In genomic region chr22:23888615-23889401, GRCh38 we compare ENCODE assay signal across 9 cellular contexts. TPM values are rescaled to one million over a fixed set of nuclear protein-coding genes. Genes with fewer than 3 reads are reported as not detected.
DNase-seq lines count a peak whose midpoint lies in the region; ATAC-seq and TF ChIP-seq lines count a peak whose summit lies in the region.
"Had no signal": no experiment of that assay in that cellular context is flagged by ENCODE, and none has a peak within 500 bp of the region (broad histone marks: within the 10 kb centered on the region; RNA-seq: fewer than 3 reads in every experiment).

No MANE protein-coding gene starts in this region.

- no peaks in the 10 kb centered on the region for H3K36me3 ChIP-seq in HUES6 (ENCODE audit: control insufficient read depth, insufficient read depth, low read length)

- no peak for DNase-seq in AG04450 (ENCODE audit: low read depth, low spot score)
- no peak for DNase-seq in left lobe of liver (ENCODE audit: low spot score)
- DNase-seq in NCI-H526 treated with DMSO at 0.1 percent for 48 hours (lab: John Stamatoyannopoulos, UW): no peak
- no peak for DNase-seq in T-helper 9 cell
- DNase-seq in activated CD4-positive, alpha-beta memory T cell treated with anti-CD3 and anti-CD28 coated beads, Interleukin-2, amount 10 ng/mL, durations not matched to agents 7 days and 5 days: no peak

- peaks cover 19% of the 10 kb centered on the region for H3K4me1 ChIP-seq in HUES6 (ENCODE audit: control insufficient read depth, insufficient read depth, low read length)

- H3K27me3 ChIP-seq in AG04450 (ENCODE audit: control insufficient read depth, insufficient read depth, low read length) (no peaks in the 10 kb centered on the region), HUES6 (ENCODE audit: control insufficient read depth, insufficient read depth, low read length) (no peaks in the 10 kb centered on the region)

- ATAC-seq in left lobe of liver: peak; percentile 17
- no peak for ATAC-seq in GM21390 (IDR thresholded peaks at IDR 0.05; ENCODE audit: unreplicated experiment)

- peaks cover 3% of the 10 kb centered on the region for H3K27me3 Mint-ChIP-seq in brain
- H3K27me3 Mint-ChIP-seq in activated CD4-positive, alpha-beta memory T cell treated with anti-CD3 and anti-CD28 coated beads, Interleukin-2, amount 10 ng/mL, durations not matched to agents 7 days and 5 days: no peaks in the 10 kb centered on the region
- H3K27me3 Mint-ChIP-seq: memory B cell had no signal

- peak; percentile 39; the same call in 1 of the 2 replicates for TF ChIP-seq CTCF in AG04450 (IDR thresholded peaks at IDR 0.05; ENCODE audit: low read depth, low read length)
- peak in 1 of 2 experiments; percentile 15 for TF ChIP-seq CTCF in brain (conservative IDR thresholded peaks at IDR 0.05)

- no peak overlapping the region for H3K4me3 Mint-ChIP-seq in brain
- H3K4me3 Mint-ChIP-seq in activated CD4-positive, alpha-beta memory T cell treated with anti-CD3 and anti-CD28 coated beads, Interleukin-2, amount 10 ng/mL, durations not matched to agents 7 days and 5 days: no peak overlapping the region
- H3K4me3 Mint-ChIP-seq: memory B cell had no signal

- H3K27ac Mint-ChIP-seq in brain: peak overlapping the region in 4 of 5 experiments; percentile 67 to 79 (median 72)
- H3K27ac Mint-ChIP-seq in activated CD4-positive, alpha-beta memory T cell treated with anti-CD3 and anti-CD28 coated beads, Interleukin-2, amount 10 ng/mL, durations not matched to agents 7 days and 5 days: no peak overlapping the region
- H3K27ac Mint-ChIP-seq: memory B cell had no signal

- H3K9me3 ChIP-seq in AG04450 (ENCODE audit: control insufficient read depth, insufficient read depth, low read length) (no peaks in the 10 kb centered on the region; the same call in none of the 2 replicates), HUES6 (ENCODE audit: control insufficient read depth, insufficient read depth, low read depth, low read length) (peaks cover 13% of the 10 kb centered on the region)

- H3K4me3 ChIP-seq in AG04450 (ENCODE audit: low read depth, low read length) (no peak overlapping the region), HUES6 (ENCODE audit: low read depth, low read length) (no peak overlapping the region)

- CTCF ChIA-PET in AG04450 (lab: Charles Lee): interaction anchor here (0.5 to 2.0 kb wide), 12 partner anchors 16 to 603 kb away, joined by 3 to 11 read pairs (median 4); no protein-coding TSS in a partner anchor
- CTCF ChIA-PET in activated CD4-positive, alpha-beta memory T cell treated with anti-CD3 and anti-CD28 coated beads, Interleukin-2, amount 10 ng/mL, durations not matched to agents 7 days and 5 days (lab: Charles Lee): interaction anchor here (0.6 kb wide), 1 partner anchor 433 kb away, joined by 4 read pairs; no protein-coding TSS in a partner anchor

- H3K27ac ChIP-seq in AG04450 (ENCODE audit: low read depth, low read length): peak overlapping the region; percentile 85
- no peak overlapping the region for H3K27ac ChIP-seq in HUES6 (ENCODE audit: low read depth, low read length)

- peak overlapping the region; percentile 37 for H3K9ac ChIP-seq in HUES6 (ENCODE audit: low read length)

- peaks cover 16% of the 10 kb centered on the region for H3K36me3 Mint-ChIP-seq in brain
- no peaks in the 10 kb centered on the region for H3K36me3 Mint-ChIP-seq in activated CD4-positive, alpha-beta memory T cell treated with anti-CD3 and anti-CD28 coated beads, Interleukin-2, amount 10 ng/mL, durations not matched to agents 7 days and 5 days (ENCODE audit: low read depth)

- H3K4me1 Mint-ChIP-seq in brain: peaks cover 20% of the 10 kb centered on the region
- peaks cover 14% of the 10 kb centered on the region for H3K4me1 Mint-ChIP-seq in activated CD4-positive, alpha-beta memory T cell treated with anti-CD3 and anti-CD28 coated beads, Interleukin-2, amount 10 ng/mL, durations not matched to agents 7 days and 5 days

- H3K9me3 Mint-ChIP-seq in brain: peaks cover 0 to 5% (median 0%) of the 10 kb centered on the region in 5 experiments
- no peaks in the 10 kb centered on the region for H3K9me3 Mint-ChIP-seq in activated CD4-positive, alpha-beta memory T cell treated with anti-CD3 and anti-CD28 coated beads, Interleukin-2, amount 10 ng/mL, durations not matched to agents 7 days and 5 days
- H3K9me3 Mint-ChIP-seq: memory B cell had no signal

- POLR2A ChIA-PET in AG04450 (lab: Yijun Ruan, JAX): interaction anchor here (0.8 to 0.9 kb wide), 3 partner anchors 25 to 32 kb away, joined by 3 to 4 read pairs (median 3); partner anchors contain the start of gene SLC2A11
- POLR2A ChIA-PET in activated CD4-positive, alpha-beta memory T cell treated with anti-CD3 and anti-CD28 coated beads, Interleukin-2, amount 10 ng/mL, durations not matched to agents 7 days and 5 days (lab: Charles Lee): interaction anchor here (0.7 to 1.4 kb wide), 2 partner anchors 9 to 43 kb away, joined by 3 to 4 read pairs; no protein-coding TSS in a partner anchor

RNA-seq across cellular contexts. Expression of gene MIF, which starts 5.4 kb away (rescaled TPM):
- polyA plus RNA-seq in AG04450 (2011; rRNA removed) (154 and 186 TPM in 2 replicates), brain (ENCODE audit: insufficient read depth, low read depth, low replicate concordance) (583 TPM)
- 39.4 and 41.0 TPM in 2 replicates for polyA minus RNA-seq in AG04450 (2011; rRNA and poly(A)+ RNA removed)
- 81.5 TPM for total RNA-seq in left lobe of liver
- total RNA-seq in activated CD4-positive, alpha-beta memory T cell treated with anti-CD3 and anti-CD28 coated beads, Interleukin-2, amount 10 ng/mL, durations not matched to agents 7 days and 5 days: 100 to 1,000 TPM; 836 to 882 TPM

RNA-seq across cellular contexts. Expression of gene SLC2A11, which starts 31.1 kb away (rescaled TPM):
- polyA plus RNA-seq in AG04450 (2011; rRNA removed) (7.2 and 7.5 TPM in 2 replicates), brain (ENCODE audit: insufficient read depth, low read depth, low replicate concordance) (21.1 TPM)
- 8.6 and 8.7 TPM in 2 replicates for polyA minus RNA-seq in AG04450 (2011; rRNA and poly(A)+ RNA removed)
- 6.8 TPM for total RNA-seq in left lobe of liver
- total RNA-seq in activated CD4-positive, alpha-beta memory T cell treated with anti-CD3 and anti-CD28 coated beads, Interleukin-2, amount 10 ng/mL, durations not matched to agents 7 days and 5 days: 1 to 10 TPM; 6.5 TPM

RNA-seq across cellular contexts. Expression of gene DERL3, which starts 50.0 kb away (rescaled TPM):
- polyA plus RNA-seq in AG04450 (2011; rRNA removed) (0.19 and 0.27 TPM in 2 replicates), brain (ENCODE audit: insufficient read depth, low read depth, low replicate concordance) (3.1 TPM)
- 0.46 and 0.70 TPM in 2 replicates for polyA minus RNA-seq in AG04450 (2011; rRNA and poly(A)+ RNA removed)
- total RNA-seq in left lobe of liver: 4.7 TPM
- 1 to 10 TPM; 7.8 to 8.3 TPM for total RNA-seq in activated CD4-positive, alpha-beta memory T cell treated with anti-CD3 and anti-CD28 coated beads, Interleukin-2, amount 10 ng/mL, durations not matched to agents 7 days and 5 days

Comparison
In these comparisons a context has a peak if more than half of its experiments do, and no peak if none do; other contexts are left out.
1. RNA of gene MIF, which starts 5.4 kb away (total RNA-seq): 836 to 882 TPM in activated CD4-positive, alpha-beta memory T cell treated with anti-CD3 and anti-CD28 coated beads, Interleukin-2, amount 10 ng/mL, durations not matched to agents 7 days and 5 days; 81.5 TPM in left lobe of liver (single experiment); every median in the first group is over 10 times any median in the second.